In genomic region chr6:127684501-127684900, GRCh38 we compare ENCODE assay signal across 33 cellular contexts.
"Had no signal": no experiment of that assay in that cellular context is flagged by ENCODE, and none has a peak within 500 bp of the region (broad histone marks: within the 10 kb centered on the region; RNA-seq: fewer than 3 reads in every experiment).

No MANE protein-coding gene starts in this region.

- H3K27me3 ChIP-seq: adrenal gland, ascending aorta, body of pancreas, brain microvascular endothelial cell, breast epithelium, cardiac muscle cell had no signal

- H3K9me3 ChIP-seq: adrenal gland, ascending aorta, body of pancreas, breast epithelium had no signal

- H3K4me1 ChIP-seq: adrenal gland, ascending aorta, body of pancreas, breast epithelium had no signal

- H3K4me3 ChIP-seq: adrenal gland, ascending aorta, body of pancreas, breast epithelium, cardiac muscle cell had no signal

- FAIRE-seq: astrocyte, bronchial epithelial cell had no signal

- ATAC-seq: activated naive CD4-positive, alpha-beta T cell treated with anti-CD3 and anti-CD28 coated beads, Interleukin-2, amount 50 U/mL, for 72 hours; activated naive CD8-positive, alpha-beta T cell treated with anti-CD3 and anti-CD28 coated beads, Interleukin-2, amount 50 U/mL, for 24 hours; activated T-cell treated with anti-CD3 and anti-CD28 coated beads, Interleukin-2, amount 50 U/mL, for 4 hours; activated T-cell treated with anti-CD3 and anti-CD28 coated beads, Interleukin-2, amount 50 U/mL, for 72 hours; activated T-helper 17 cell treated with anti-CD3 and anti-CD28 coated beads, Interleukin-2, amount 50 U/mL, for 72 hours; body of pancreas had no signal

- DNase-seq: activated effector memory CD4-positive, alpha-beta T cell treated with anti-CD3 and anti-CD28 coated beads, Interleukin-2, amount 50 U/mL, for 16 hours; activated effector memory CD4-positive, alpha-beta T cell treated with Interleukin-2 at 50 U/mL for 16 hours; activated gamma-delta T cell; activated gamma-delta T cell treated with Interleukin-2 at 50 U/mL for 16 hours; activated naive CD4-positive, alpha-beta T cell; activated naive CD4-positive, alpha-beta T cell treated with anti-CD3 and anti-CD28 coated beads for 36 hours; activated naive CD4-positive, alpha-beta T cell treated with anti-CD3 and anti-CD28 coated beads, Interleukin-2, amount 10 ng/mL, durations not matched to agents 7 days and 5 days; activated naive CD4-positive, alpha-beta T cell treated with anti-CD3 and anti-CD28 coated beads, Interleukin-2, amount 50 U/mL, for 16 hours; activated naive CD4-positive, alpha-beta T cell treated with Interleukin-2 at 50 U/mL for 16 hours; activated naive CD8-positive, alpha-beta T cell treated with anti-CD3 and anti-CD28 coated beads for 36 hours; activated naive CD8-positive, alpha-beta T cell treated with anti-CD3 and anti-CD28 coated beads, Interleukin-2, amount 10 ng/mL, durations not matched to agents 7 days and 5 days; activated naive CD8-positive, alpha-beta T cell treated with anti-CD3 and anti-CD28 coated beads, Interleukin-2, amount 50 U/mL, for 24 hours; activated T-cell treated with anti-CD3 and anti-CD28 coated beads, Interleukin-2, amount 50 U/mL, for 24 hours; activated T-cell treated with anti-CD3 and anti-CD28 coated beads, Interleukin-2, amount 50 U/mL, for 4 hours; activated T-cell treated with anti-CD3 and anti-CD28 coated beads, Interleukin-2, amount 50 U/mL, for 48 hours; activated T-cell treated with anti-CD3 and anti-CD28 coated beads, Interleukin-2, amount 50 U/mL, for 72 hours; adrenal gland; amniotic stem cell; amygdala; anterior cingulate cortex; aorta; body of pancreas; brain microvascular endothelial cell; caudate nucleus; central memory CD4-positive, alpha-beta T cell; cerebellar nuclear complex had no signal

- H3K27ac ChIP-seq: adrenal gland, ascending aorta, body of pancreas, brain microvascular endothelial cell, breast epithelium, cardiac muscle cell had no signal

- H3K36me3 ChIP-seq: adrenal gland, ascending aorta, brain microvascular endothelial cell, breast epithelium, cardiac muscle cell had no signal
